Comparison of ENCODE assay signal across 17 cellular contexts in genomic region chr9:89562186-89562814, GRCh38. TPM values are rescaled to one million over a fixed set of nuclear protein-coding genes. Genes with fewer than 3 reads are reported as not detected.
A peak's percentile ranks its signal among the peaks of the same experiment; 100 is the strongest.
DNase-seq lines count a peak whose midpoint lies in the region; ATAC-seq, FAIRE-seq and TF ChIP-seq lines count a peak whose summit lies in the region.
"Had no signal": no experiment of that assay in that cellular context is flagged by ENCODE, and none has a peak within 500 bp of the region (broad histone marks: within the 10 kb centered on the region; RNA-seq: fewer than 3 reads in every experiment).

No MANE protein-coding gene starts in this region.

- H3K4me1 ChIP-seq in right lobe of liver = peaks cover 0 to 7% (median 0%) of the 10 kb centered on the region in 4 donors
- peaks cover 6% of the 10 kb centered on the region for H3K4me1 ChIP-seq in CD8-positive, alpha-beta T cell (ENCODE audit: insufficient read depth, low read length)
- H3K4me1 ChIP-seq: left ventricle myocardium inferior, stomach had no signal

- H3K27ac ChIP-seq in right lobe of liver = no peak overlapping the region
- H3K27ac ChIP-seq in substantia nigra (ENCODE audit: low read depth, low read length, poor library complexity, severe bottlenecking) = no peak overlapping the region
- no peak overlapping the region for H3K27ac ChIP-seq in coronary artery
- no peak overlapping the region for H3K27ac ChIP-seq in CD8-positive, alpha-beta T cell (ENCODE audit: low read depth, low read length)
- H3K27ac ChIP-seq: left ventricle myocardium inferior, PC-9, stomach had no signal

- no peaks in the 10 kb centered on the region for H3K9me3 Mint-ChIP-seq in CD8-positive, alpha-beta T cell
- H3K9me3 Mint-ChIP-seq: naive thymus-derived CD8-positive, alpha-beta T cell; T-cell had no signal

- H3K4me3 Mint-ChIP-seq in CD8-positive, alpha-beta T cell = no peak overlapping the region
- H3K4me3 Mint-ChIP-seq: brain; naive thymus-derived CD8-positive, alpha-beta T cell; T-cell had no signal

- peaks cover 4% of the 10 kb centered on the region for H3K27me3 Mint-ChIP-seq in CD8-positive, alpha-beta T cell (ENCODE audit: low read depth)

- ATAC-seq in GM18861 (IDR thresholded peaks at IDR 0.05; ENCODE audit: unreplicated experiment) (peak; percentile 76), HG02678 (IDR thresholded peaks at IDR 0.05; ENCODE audit: unreplicated experiment) (peak; percentile 57), right lobe of liver (peak; percentile 45 to 61 (median 51))
- no peak for ATAC-seq in CD8-positive, alpha-beta T cell
- ATAC-seq: naive thymus-derived CD8-positive, alpha-beta T cell; T-cell had no signal

- CTCF ChIA-PET in CD8-positive, alpha-beta T cell (lab: Charles Lee) = no interaction called here

- no peaks in the 10 kb centered on the region for H3K36me3 ChIP-seq in right lobe of liver
- H3K36me3 ChIP-seq in CD8-positive, alpha-beta T cell (ENCODE audit: insufficient read depth, low read length) = no peaks in the 10 kb centered on the region
- H3K36me3 ChIP-seq: left ventricle myocardium inferior, stomach had no signal

- 64% methylated on average over 2 of the region's 10 CpGs for WGBS in right lobe of liver (ENCODE audit: insufficient coverage, low coverage, low lambda C conversion rate, missing lambda C conversion rate)

- POLR2A ChIA-PET in CD8-positive, alpha-beta T cell (lab: Charles Lee) = no interaction called here

- intact Hi-C loops in right lobe of liver (cut with DNase I) = no loop called here
- intact Hi-C loops in CD8-positive, alpha-beta T cell (cut with DNase I, micrococcal nuclease) = no loop called here

- H3K36me3 Mint-ChIP-seq in CD8-positive, alpha-beta T cell = no peaks in the 10 kb centered on the region
- H3K36me3 Mint-ChIP-seq: naive thymus-derived CD8-positive, alpha-beta T cell; T-cell had no signal

- no peak for TF ChIP-seq POLR2A in right lobe of liver (IDR thresholded peaks at IDR 0.05)

- DNase-seq in RCC 7860 (ENCODE audit: low spot score) (peak; percentile 98), right lobe of liver (no peak), substantia nigra (lab: John Stamatoyannopoulos, UW) (no peak), coronary artery (ENCODE audit: low spot score) (no peak), T-helper 1 cell (no peak)
- DNase-seq in CD8-positive, alpha-beta T cell = no peak
- DNase-seq: activated CD4-positive, alpha-beta T cell treated with anti-CD3 and anti-CD28 coated beads, Interleukin-2, amount 50 U/mL, for 1 hour; left ventricle myocardium inferior; naive thymus-derived CD8-positive, alpha-beta T cell; NCI-H1105 treated with DMSO at 0.1 percent for 48 hours; NCI-H510A; PC-9; stomach; T-cell had no signal

- H3K4me1 Mint-ChIP-seq in CD8-positive, alpha-beta T cell (ENCODE audit: low read depth) = peaks cover 7% of the 10 kb centered on the region

- peak; percentile 100 for FAIRE-seq in RCC 7860 (lab: Jason Lieb, UNC)

- no peak for TF ChIP-seq CTCF in right lobe of liver (IDR thresholded peaks at IDR 0.05)
- no peak for TF ChIP-seq CTCF in coronary artery (IDR thresholded peaks at IDR 0.05)
- no peak for TF ChIP-seq CTCF in CD8-positive, alpha-beta T cell (IDR thresholded peaks at IDR 0.05)

- no peak overlapping the region for H3K27ac Mint-ChIP-seq in CD8-positive, alpha-beta T cell
- H3K27ac Mint-ChIP-seq: brain, T-cell had no signal

- no peak overlapping the region for H3K4me3 ChIP-seq in right lobe of liver
- no peak overlapping the region for H3K4me3 ChIP-seq in coronary artery
- no peak overlapping the region for H3K4me3 ChIP-seq in CD8-positive, alpha-beta T cell (ENCODE audit: low read depth, low read length)
- H3K4me3 ChIP-seq: left ventricle myocardium inferior, PC-9, stomach had no signal

- no peaks in the 10 kb centered on the region for H3K9me3 ChIP-seq in right lobe of liver
- no peaks in the 10 kb centered on the region for H3K9me3 ChIP-seq in CD8-positive, alpha-beta T cell (ENCODE audit: low read length)
- H3K9me3 ChIP-seq: stomach had no signal

- no peaks in the 10 kb centered on the region for H3K27me3 ChIP-seq in right lobe of liver
- no peaks in the 10 kb centered on the region for H3K27me3 ChIP-seq in CD8-positive, alpha-beta T cell (ENCODE audit: insufficient read depth, low read length)
- H3K27me3 ChIP-seq: stomach had no signal

RNA-seq across cellular contexts. Expression of gene GADD45G, which starts 42.5 kb away (rescaled TPM):
- total RNA-seq in right lobe of liver = 100 to 1,000 TPM in 2 of 6 experiments, 10 to 100 TPM in 4; 11.4 to 130 (median 30.9) TPM
- total RNA-seq in CD8-positive, alpha-beta T cell = 10 to 100 TPM in 1 of 2 experiments, 1 to 10 TPM in 1; 9.5 to 11.2 TPM
